Comparison of ENCODE assay signal across 21 cellular contexts in genomic region chr13:24661713-24662112, GRCh38. TPM values are rescaled to one million over a fixed set of nuclear protein-coding genes. Genes with fewer than 3 reads are reported as not detected.
"Had no signal": no experiment of that assay in that cellular context is flagged by ENCODE, and none has a peak within 500 bp of the region (broad histone marks: within the 10 kb centered on the region; RNA-seq: fewer than 3 reads in every experiment).

No MANE protein-coding gene starts in this region.

- H3K36me3 ChIP-seq: adrenal gland, gastrocnemius medialis, heart right ventricle, left lung, ovary, sigmoid colon, upper lobe of left lung had no signal

- H3K4me3 ChIP-seq: adrenal gland, gastrocnemius medialis, heart right ventricle, left lung, ovary, sigmoid colon, upper lobe of left lung had no signal

- H3K27me3 ChIP-seq: adrenal gland, gastrocnemius medialis, left lung, ovary, sigmoid colon, upper lobe of left lung had no signal

- FAIRE-seq: keratinocyte, TTC549 had no signal

- H3K9me3 ChIP-seq: adrenal gland, gastrocnemius medialis, heart right ventricle, left lung, ovary, sigmoid colon, upper lobe of left lung had no signal

- DNase-seq: activated CD4-positive, alpha-beta T cell treated with anti-CD3 and anti-CD28 coated beads, Interleukin-2, amount 10 ng/mL, durations not matched to agents 7 days and 5 days; activated CD4-positive, CD25-positive, alpha-beta regulatory T cell; activated CD8-positive, alpha-beta memory T cell treated with anti-CD3 and anti-CD28 coated beads for 24 hours; activated naive CD4-positive, alpha-beta T cell treated with Interleukin-2 at 50 U/mL for 16 hours; adrenal gland; cortex of kidney; effector CD8-positive, alpha-beta T cell; gastrocnemius medialis; heart right ventricle; left lung; mesenchymal stem cell; ovary; sigmoid colon; stimulated activated CD4-positive, alpha-beta T cell treated with anti-CD3 and anti-CD28 coated beads, Interleukin-12 subunit alpha, Interleukin-12 subunit beta, amount 100 ng/mL, for 4 hours; stimulated activated naive CD4-positive, alpha-beta T cell; upper lobe of left lung had no signal

- H3K27ac ChIP-seq: adrenal gland, gastrocnemius medialis, heart right ventricle, left lung, ovary, sigmoid colon, upper lobe of left lung had no signal

- H3K4me1 ChIP-seq: adrenal gland, gastrocnemius medialis, heart right ventricle, left lung, sigmoid colon, upper lobe of left lung had no signal

RNA-seq across cellular contexts. Expression of gene ATP12A, which starts 18.5 kb away (rescaled TPM):
- total RNA-seq: cardiac septum, fibroblast of lung, gastrocnemius medialis, heart right ventricle, sigmoid colon had no signal
- polyA plus RNA-seq: adrenal gland, fibroblast of lung, heart right ventricle, neural cell, ovary, sigmoid colon had no signal
